ENCODE assay signal across 8 cellular contexts in genomic region chr17:39199986-39200879, GRCh38. TPM values are rescaled to one million over a fixed set of nuclear protein-coding genes. Genes with fewer than 3 reads are reported as not detected.
DNase-seq lines count a peak whose midpoint lies in the region; ATAC-seq and TF ChIP-seq lines count a peak whose summit lies in the region.

RPL19 (plus strand) TSS chr17:39200283; CDS start chr17:39200345, 62 bp downstream.

- peaks cover 3% of the 10 kb centered on the region; the same call in 1 of the 2 replicates for H3K27me3 Mint-ChIP-seq in HFFc6 (ENCODE audit: insufficient read depth)

- peak within 1 kb of the TSS; percentile 97 for H3K4me3 Mint-ChIP-seq in HFFc6

- peaks cover 39% of the 10 kb centered on the region for H3K36me3 Mint-ChIP-seq in HFFc6 (ENCODE audit: low read depth)

- H3K9me3 Mint-ChIP-seq in HFFc6: no peaks in the 10 kb centered on the region

- no peak for TF ChIP-seq CTCF in HFFc6 (IDR thresholded peaks at IDR 0.05)

- peaks cover 50% of the 10 kb centered on the region for H3K4me1 Mint-ChIP-seq in HFFc6 (ENCODE audit: low read depth)

- ATAC-seq in SK-N-SH treated with all-trans-retinoic acid at 6 μM for 48 hours: peak; percentile 57

- peak within 1 kb of the TSS; percentile 99 for H3K27ac Mint-ChIP-seq in HFFc6

- DNase-seq in GM03348 (ENCODE audit: low spot score) (peak; percentile 95), HFFc6 (peak; percentile 92), NCI-H1092 treated with DMSO at 0.1 percent for 48 hours (lab: John Stamatoyannopoulos, UW) (peak; percentile 97), globus pallidus (ENCODE audit: low spot score) (peak; percentile 93), nucleus accumbens (lab: John Stamatoyannopoulos, UW) (peak in 55 of 56 donors; percentile 27 to 95 (median 82)), superior temporal gyrus (ENCODE audit: extremely low spot score) (peak; percentile 97)
- DNase-seq in activated naive CD4-positive, alpha-beta T cell treated with anti-CD3 and anti-CD28 coated beads, Interleukin-2, amount 50 U/mL, for 16 hours: peak; percentile 88

TF ChIP-seq in SK-N-SH treated with all-trans-retinoic acid at 6 μM for 48 hours, 23 proteins besides CTCF, POLR2A, EP300 and RAD21:
- TF ChIP-seq, protein P1, sequence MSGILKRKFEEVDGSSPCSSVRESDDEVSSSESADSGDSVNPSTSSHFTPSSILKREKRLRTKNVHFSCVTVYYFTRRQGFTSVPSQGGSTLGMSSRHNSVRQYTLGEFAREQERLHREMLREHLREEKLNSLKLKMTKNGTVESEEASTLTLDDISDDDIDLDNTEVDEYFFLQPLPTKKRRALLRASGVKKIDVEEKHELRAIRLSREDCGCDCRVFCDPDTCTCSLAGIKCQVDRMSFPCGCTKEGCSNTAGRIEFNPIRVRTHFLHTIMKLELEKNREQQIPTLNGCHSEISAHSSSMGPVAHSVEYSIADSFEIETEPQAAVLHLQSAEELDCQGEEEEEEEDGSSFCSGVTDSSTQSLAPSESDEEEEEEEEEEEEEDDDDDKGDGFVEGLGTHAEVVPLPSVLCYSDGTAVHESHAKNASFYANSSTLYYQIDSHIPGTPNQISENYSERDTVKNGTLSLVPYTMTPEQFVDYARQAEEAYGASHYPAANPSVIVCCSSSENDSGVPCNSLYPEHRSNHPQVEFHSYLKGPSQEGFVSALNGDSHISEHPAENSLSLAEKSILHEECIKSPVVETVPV (CRISPR knock-in tag; IDR thresholded peaks at IDR 0.05): no peak
- TF ChIP-seq, protein P2, sequence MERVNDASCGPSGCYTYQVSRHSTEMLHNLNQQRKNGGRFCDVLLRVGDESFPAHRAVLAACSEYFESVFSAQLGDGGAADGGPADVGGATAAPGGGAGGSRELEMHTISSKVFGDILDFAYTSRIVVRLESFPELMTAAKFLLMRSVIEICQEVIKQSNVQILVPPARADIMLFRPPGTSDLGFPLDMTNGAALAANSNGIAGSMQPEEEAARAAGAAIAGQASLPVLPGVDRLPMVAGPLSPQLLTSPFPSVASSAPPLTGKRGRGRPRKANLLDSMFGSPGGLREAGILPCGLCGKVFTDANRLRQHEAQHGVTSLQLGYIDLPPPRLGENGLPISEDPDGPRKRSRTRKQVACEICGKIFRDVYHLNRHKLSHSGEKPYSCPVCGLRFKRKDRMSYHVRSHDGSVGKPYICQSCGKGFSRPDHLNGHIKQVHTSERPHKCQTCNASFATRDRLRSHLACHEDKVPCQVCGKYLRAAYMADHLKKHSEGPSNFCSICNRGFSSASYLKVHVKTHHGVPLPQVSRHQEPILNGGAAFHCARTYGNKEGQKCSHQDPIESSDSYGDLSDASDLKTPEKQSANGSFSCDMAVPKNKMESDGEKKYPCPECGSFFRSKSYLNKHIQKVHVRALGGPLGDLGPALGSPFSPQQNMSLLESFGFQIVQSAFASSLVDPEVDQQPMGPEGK (CRISPR knock-in tag; IDR thresholded peaks at IDR 0.05; ENCODE audit: borderline replicate concordance): no peak
- TF ChIP-seq ESRRG (CRISPR knock-in tag; IDR thresholded peaks at IDR 0.05): no peak
- TF ChIP-seq ZNF70 (CRISPR knock-in tag; IDR thresholded peaks at IDR 0.05): no peak
- TF ChIP-seq BACH2 (CRISPR knock-in tag; IDR thresholded peaks at IDR 0.05; ENCODE audit: borderline replicate concordance): no peak
- no peak for TF ChIP-seq TCF4 (CRISPR knock-in tag; IDR thresholded peaks at IDR 0.05; ENCODE audit: borderline replicate concordance)
- 0 out of 2 replicates have a peak, but pooled peaks have one; percentile 30 for TF ChIP-seq GLIS3 (CRISPR knock-in tag; IDR thresholded peaks at IDR 0.05)
- TF ChIP-seq ZNF565 (CRISPR knock-in tag; conservative IDR thresholded peaks at IDR 0.05; ENCODE audit: low read depth): no peak
- TF ChIP-seq PPARA (CRISPR knock-in tag; IDR thresholded peaks at IDR 0.05; ENCODE audit: borderline replicate concordance): no peak
- no peak for TF ChIP-seq ZNF8 (CRISPR knock-in tag; IDR thresholded peaks at IDR 0.05)
- TF ChIP-seq OSR1 (CRISPR knock-in tag; IDR thresholded peaks at IDR 0.05): no peak
- no peak for TF ChIP-seq ISL1 (CRISPR knock-in tag; IDR thresholded peaks at IDR 0.05)
- TF ChIP-seq ZFP3 (CRISPR knock-in tag; IDR thresholded peaks at IDR 0.05): 0 out of 2 replicates have a peak, but pooled peaks have one; percentile 19
- no peak for TF ChIP-seq ZC3H10 (CRISPR knock-in tag; IDR thresholded peaks at IDR 0.05)
- TF ChIP-seq, protein P3, sequence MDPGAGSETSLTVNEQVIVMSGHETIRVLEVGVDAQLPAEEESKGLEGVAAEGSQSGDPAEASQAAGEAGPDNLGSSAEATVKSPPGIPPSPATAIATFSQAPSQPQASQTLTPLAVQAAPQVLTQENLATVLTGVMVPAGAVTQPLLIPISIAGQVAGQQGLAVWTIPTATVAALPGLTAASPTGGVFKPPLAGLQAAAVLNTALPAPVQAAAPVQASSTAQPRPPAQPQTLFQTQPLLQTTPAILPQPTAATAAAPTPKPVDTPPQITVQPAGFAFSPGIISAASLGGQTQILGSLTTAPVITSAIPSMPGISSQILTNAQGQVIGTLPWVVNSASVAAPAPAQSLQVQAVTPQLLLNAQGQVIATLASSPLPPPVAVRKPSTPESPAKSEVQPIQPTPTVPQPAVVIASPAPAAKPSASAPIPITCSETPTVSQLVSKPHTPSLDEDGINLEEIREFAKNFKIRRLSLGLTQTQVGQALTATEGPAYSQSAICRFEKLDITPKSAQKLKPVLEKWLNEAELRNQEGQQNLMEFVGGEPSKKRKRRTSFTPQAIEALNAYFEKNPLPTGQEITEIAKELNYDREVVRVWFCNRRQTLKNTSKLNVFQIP (CRISPR knock-in tag; IDR thresholded peaks at IDR 0.05; ENCODE audit: borderline replicate concordance, low read depth): no peak
- TF ChIP-seq CSDC2 (CRISPR knock-in tag; IDR thresholded peaks at IDR 0.05): peak; percentile 58; the same call in 1 of the 2 replicates

RNA-seq across cellular contexts. Expression of gene RPL19, which starts in this region (rescaled TPM):
- 1,000 to 10,000 TPM; 1,574 to 1,911 (median 1,762) TPM for total RNA-seq in HFFc6 (2021; fragmentation: NEBNext Ultra II Directional; extraction: Animal tissue kit (Norgen Biotek cat#: 25700))

Comparison
In these comparisons a context has a peak if more than half of its experiments do, and no peak if none do; other contexts are left out.
1. Peak in every context shown above with its lines: DNase-seq and ATAC-seq.